Comparison of ENCODE assay signal across 8 cellular contexts in genomic region chr4:165207016-165207430, GRCh38. TPM values are rescaled to one million over a fixed set of nuclear protein-coding genes. Genes with fewer than 3 reads are reported as not detected.
DNase-seq lines count a peak whose midpoint lies in the region; ATAC-seq and TF ChIP-seq lines count a peak whose summit lies in the region.

No MANE protein-coding gene starts in this region.

- peaks cover 20% of the 10 kb centered on the region for H3K79me2 ChIP-seq in OCI-LY1 (ENCODE audit: insufficient read depth, low read length)

- no peak for TF ChIP-seq EP300 in tibial nerve (IDR thresholded peaks at IDR 0.05)

- no peaks in the 10 kb centered on the region for H3K36me3 ChIP-seq in OCI-LY1 (ENCODE audit: insufficient read depth, low read length)
- no peaks in the 10 kb centered on the region for H3K36me3 ChIP-seq in tibial nerve

- TF ChIP-seq CTCF in AG09309 (IDR thresholded peaks at IDR 0.05; ENCODE audit: control insufficient read depth, insufficient read depth, low read depth, low read length, missing control alignments) = no peak
- TF ChIP-seq CTCF in OCI-LY1 (IDR thresholded peaks at IDR 0.05; ENCODE audit: low read length) = no peak
- no peak for TF ChIP-seq CTCF in tibial nerve (IDR thresholded peaks at IDR 0.05)

- H4K20me1 ChIP-seq in OCI-LY1 (ENCODE audit: insufficient read depth, low read length) = no peaks in the 10 kb centered on the region

- peak overlapping the region; percentile 69 for H3K9ac ChIP-seq in OCI-LY1 (ENCODE audit: low read length)

- WGBS in tibial nerve, 2 donors = 0 to 2% methylated on average over 11 to 13 of the region's 28 CpGs

- H3K9me2 ChIP-seq in OCI-LY1 (ENCODE audit: low read depth, low read length) = no peaks in the 10 kb centered on the region

- TF ChIP-seq POLR2A in GM18505 (IDR thresholded peaks at IDR 0.05; ENCODE audit: borderline replicate concordance, extremely low read depth, insufficient read depth, insufficient read length) (no peak), tibial nerve (IDR thresholded peaks at IDR 0.05) (no peak)

- no peak for DNase-seq in AG09309 (ENCODE audit: low read depth)
- DNase-seq in medulla oblongata (ENCODE audit: extremely low spot score) = peak; percentile 56
- DNase-seq in tibial nerve (ENCODE audit: low spot score in 2 of 2) = no peak
- no peak for DNase-seq in NCI-H187 treated with DMSO at 0.1 percent for 48 hours (lab: John Stamatoyannopoulos, UW)

- no peaks in the 10 kb centered on the region; the same call in 1 of the 2 replicates for H3F3A ChIP-seq in OCI-LY1 (ENCODE audit: insufficient read depth, low read length)

- H3K9me3 ChIP-seq in OCI-LY1 (ENCODE audit: low read length) = no peaks in the 10 kb centered on the region
- no peaks in the 10 kb centered on the region for H3K9me3 ChIP-seq in tibial nerve

- H3K4me1 ChIP-seq in OCI-LY1 (ENCODE audit: insufficient read depth, low read length, severe bottlenecking) (peaks cover 43% of the 10 kb centered on the region), tibial nerve (peaks cover 0 to 25% (median 6%) of the 10 kb centered on the region in 4 donors)

- no peaks in the 10 kb centered on the region for H3K27me3 ChIP-seq in OCI-LY1 (ENCODE audit: insufficient read depth, low read length)
- H3K27me3 ChIP-seq in tibial nerve = no peaks in the 10 kb centered on the region

- peak overlapping the region; percentile 81; the same call in 1 of the 2 replicates for H2AFZ ChIP-seq in OCI-LY1 (ENCODE audit: low read length)

- H3K4me3 ChIP-seq in AG09309 (ENCODE audit: control insufficient read depth, low read depth, low read length) = peak overlapping the region; percentile 73
- H3K4me3 ChIP-seq in OCI-LY1 (ENCODE audit: low read depth, low read length, poor library complexity, severe bottlenecking) = peak overlapping the region; percentile 70
- H3K4me3 ChIP-seq in tibial nerve = peak overlapping the region; percentile 62 to 96 (median 76)

- H3K27ac ChIP-seq in OCI-LY1 (ENCODE audit: low read depth, low read length, poor library complexity, severe bottlenecking) (no peak overlapping the region), cingulate gyrus (ENCODE audit: low read depth, low read length) (peak overlapping the region; percentile 88), tibial nerve (peak overlapping the region; percentile 65 to 92 (median 66))

- ATAC-seq in GM18505 (IDR thresholded peaks at IDR 0.05; ENCODE audit: unreplicated experiment) = peak; percentile 26
- ATAC-seq in HG02884 (IDR thresholded peaks at IDR 0.05; ENCODE audit: unreplicated experiment) = peak; percentile 25

- peak overlapping the region; percentile 99 for H3K4me2 ChIP-seq in OCI-LY1 (ENCODE audit: low read length)

RNA-seq across cellular contexts. Expression of gene KLHL2, which starts 0.3 kb away (rescaled TPM):
- total RNA-seq in tibial nerve = 10 to 100 TPM; 18.0 to 26.7 (median 23.8) TPM
